In the genomic region with DNA sequence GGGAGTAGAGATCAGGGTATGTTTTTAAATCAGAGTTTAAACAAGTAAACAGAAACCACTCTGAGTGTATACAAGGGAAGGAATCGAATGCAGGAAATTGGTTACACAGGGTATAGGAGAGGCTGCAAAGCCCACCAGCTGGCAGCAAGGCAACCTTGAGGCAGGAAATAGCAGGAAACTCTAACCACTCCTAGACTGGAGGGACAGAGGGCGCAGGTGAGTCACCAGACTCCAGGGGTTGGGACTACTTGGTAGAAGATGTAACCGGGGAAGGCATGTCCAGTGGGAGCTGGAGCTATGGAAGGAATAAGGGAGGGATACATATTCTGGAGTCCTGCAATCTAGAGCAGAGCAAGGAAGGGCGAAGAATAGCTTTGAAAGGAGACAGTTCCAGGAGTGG, we compare ENCODE assay signal across 1 cellular context.
TF ChIP-seq lines count a peak whose summit lies in the region.

No MANE protein-coding gene starts in this region.

TF ChIP-seq in IMR-90, 13 proteins besides CTCF, POLR2A, EP300 and RAD21 (continued from another document):
- TF ChIP-seq SMC3 (IDR thresholded peaks at IDR 0.05; ENCODE audit: low read depth, low read length): peak; percentile 19; the same call in 1 of the 2 replicates
